Comparison of ENCODE assay signal across 28 cellular contexts in genomic region chr3:166860217-166860616, GRCh38.
"Had no signal": no experiment of that assay in that cellular context is flagged by ENCODE, and none has a peak within 500 bp of the region (broad histone marks: within the 10 kb centered on the region; RNA-seq: fewer than 3 reads in every experiment).

No MANE protein-coding gene starts in this region.

- H3K27me3 ChIP-seq: Peyer's patch, SJSA1 had no signal

- ATAC-seq: activated CD8-positive, alpha-beta memory T cell treated with anti-CD3 and anti-CD28 coated beads, Interleukin-2, amount 10 ng/mL, durations not matched to agents 7 days and 5 days; activated CD8-positive, alpha-beta T cell treated with anti-CD3 and anti-CD28 coated beads, Interleukin-2, amount 10 ng/mL, durations not matched to agents 7 days and 5 days; activated T-cell treated with anti-CD3 and anti-CD28 coated beads, Interleukin-2, amount 50 U/mL, for 4 hours; T-helper 17 cell; WTC11 had no signal

- FAIRE-seq: astrocyte had no signal

- H3K4me3 ChIP-seq: Peyer's patch, SJSA1 had no signal

- H3K36me3 Mint-ChIP-seq: activated CD8-positive, alpha-beta memory T cell treated with anti-CD3 and anti-CD28 coated beads, Interleukin-2, amount 10 ng/mL, durations not matched to agents 7 days and 5 days; activated naive CD8-positive, alpha-beta T cell; brain; WTC11 had no signal

- H3K9me3 Mint-ChIP-seq: activated T-cell treated with anti-CD3 and anti-CD28 coated beads, Interleukin-2, amount 50 U/mL, for 4 hours; WTC11 had no signal

- H3K4me3 Mint-ChIP-seq: activated CD8-positive, alpha-beta memory T cell treated with anti-CD3 and anti-CD28 coated beads, Interleukin-2, amount 10 ng/mL, durations not matched to agents 7 days and 5 days; activated CD8-positive, alpha-beta T cell treated with anti-CD3 and anti-CD28 coated beads, Interleukin-2, amount 10 ng/mL, durations not matched to agents 7 days and 5 days; activated naive CD8-positive, alpha-beta T cell; activated T-cell treated with anti-CD3 and anti-CD28 coated beads, Interleukin-2, amount 50 U/mL, for 4 hours; brain; T-helper 17 cell; WTC11 had no signal

- H3K4me1 ChIP-seq: Peyer's patch, SJSA1 had no signal

- H3K9me3 ChIP-seq: Peyer's patch, SJSA1 had no signal

- H3K27me3 Mint-ChIP-seq: activated CD8-positive, alpha-beta memory T cell treated with anti-CD3 and anti-CD28 coated beads, Interleukin-2, amount 10 ng/mL, durations not matched to agents 7 days and 5 days; activated naive CD8-positive, alpha-beta T cell; brain; T-helper 17 cell had no signal

- H3K27ac Mint-ChIP-seq: activated CD8-positive, alpha-beta memory T cell treated with anti-CD3 and anti-CD28 coated beads, Interleukin-2, amount 10 ng/mL, durations not matched to agents 7 days and 5 days; activated CD8-positive, alpha-beta T cell treated with anti-CD3 and anti-CD28 coated beads, Interleukin-2, amount 10 ng/mL, durations not matched to agents 7 days and 5 days; activated naive CD8-positive, alpha-beta T cell; brain; T-helper 17 cell; WTC11 had no signal

- H3K4me1 Mint-ChIP-seq: activated CD8-positive, alpha-beta memory T cell treated with anti-CD3 and anti-CD28 coated beads, Interleukin-2, amount 10 ng/mL, durations not matched to agents 7 days and 5 days; brain; T-helper 17 cell; WTC11 had no signal

- DNase-seq: activated CD4-positive, alpha-beta T cell treated with anti-CD3 and anti-CD28 coated beads for 48 hours; activated CD4-positive, alpha-beta T cell treated with anti-CD3 and anti-CD28 coated beads, Interleukin-2, amount 50 U/mL, for 4 hours; activated CD4-positive, CD25-positive, alpha-beta regulatory T cell treated with anti-CD3 and anti-CD28 coated beads, Interleukin-2, amount 50 U/mL, for 72 hours; activated CD8-positive, alpha-beta memory T cell treated with anti-CD3 and anti-CD28 coated beads, Interleukin-2, amount 10 ng/mL, durations not matched to agents 7 days and 5 days; activated CD8-positive, alpha-beta T cell treated with anti-CD3 and anti-CD28 coated beads, Interleukin-2, amount 10 ng/mL, durations not matched to agents 7 days and 5 days; activated effector memory CD4-positive, alpha-beta T cell treated with anti-CD3 and anti-CD28 coated beads, Interleukin-2, amount 50 U/mL, for 16 hours; activated naive CD4-positive, alpha-beta T cell treated with Interleukin-2 at 50 U/mL for 16 hours; activated T-cell treated with anti-CD3 and anti-CD28 coated beads, Interleukin-2, amount 50 U/mL, for 4 hours; amygdala; Karpas-422; NCI-H1048; NCI-H146; NCI-H1930; NCI-H345; NCI-H510A; NCI-H526 treated with DMSO at 0.1 percent for 48 hours; NCI-H82; NK-92 treated with Interleukin-12 subunit alpha and Interleukin-12 subunit beta, amount 100 ng/mL, for 24 hours; Peyer's patch; SHP77; T-helper 17 cell; T-helper 9 cell had no signal

- H3K27ac ChIP-seq: Peyer's patch, RWPE1, SJSA1 had no signal

- H3K36me3 ChIP-seq: Peyer's patch, SJSA1 had no signal
